ENCODE assay signal across 28 cellular contexts in genomic region chr17:13631541-13631940, GRCh38. TPM values are rescaled to one million over a fixed set of nuclear protein-coding genes. Genes with fewer than 3 reads are reported as not detected.
A peak's percentile ranks its signal among the peaks of the same experiment; 100 is the strongest.
DNase-seq lines count a peak whose midpoint lies in the region; ATAC-seq and TF ChIP-seq lines count a peak whose summit lies in the region.
"Had no signal": no experiment of that assay in that cellular context is flagged by ENCODE, and none has a peak within 500 bp of the region (broad histone marks: within the 10 kb centered on the region; RNA-seq: fewer than 3 reads in every experiment).

No MANE protein-coding gene starts in this region.

- CTCF ChIA-PET in MCF 10A (lab: Yijun Ruan, JAX): no interaction called here

- no peaks in the 10 kb centered on the region for H3K4me1 ChIP-seq in breast epithelium
- no peaks in the 10 kb centered on the region for H3K4me1 ChIP-seq in gastroesophageal sphincter
- H3K4me1 ChIP-seq: Caco-2 had no signal

- H3K27ac ChIP-seq in breast epithelium (no peak overlapping the region), gastroesophageal sphincter (no peak overlapping the region)
- H3K27ac ChIP-seq: 22Rv1, C4-2B, KMS-11, PC-9 had no signal

- H3K36me3 ChIP-seq in breast epithelium (no peaks in the 10 kb centered on the region), gastroesophageal sphincter (no peaks in the 10 kb centered on the region)

- H3K27me3 ChIP-seq in breast epithelium (no peaks in the 10 kb centered on the region), gastroesophageal sphincter (no peaks in the 10 kb centered on the region)

- H3K27ac Mint-ChIP-seq in MCF 10A (ENCODE audit: low read depth, unreplicated experiment): peak overlapping the region; percentile 46
- H3K27ac Mint-ChIP-seq: B cell; CD8-positive, alpha-beta T cell had no signal

- H3K27me3 Mint-ChIP-seq in MCF 10A (ENCODE audit: insufficient read depth, unreplicated experiment): no peaks in the 10 kb centered on the region

- no peak for TF ChIP-seq EP300 in gastroesophageal sphincter (IDR thresholded peaks at IDR 0.05)

- H3K36me3 Mint-ChIP-seq in MCF 10A (ENCODE audit: insufficient read depth, unreplicated experiment): no peaks in the 10 kb centered on the region
- H3K36me3 Mint-ChIP-seq: CD8-positive, alpha-beta T cell had no signal

- POLR2A ChIA-PET in MCF 10A (lab: Yijun Ruan, JAX): interaction anchor here (0.7 to 1.1 kb wide), 3 partner anchors 9 to 424 kb away, joined by 3 to 4 read pairs (median 3); no protein-coding TSS in a partner anchor

- intact Hi-C loops in MCF 10A (cut with micrococcal nuclease) (no loop called here), breast epithelium (cut with DNase I; ENCODE audit: low total_unique reads) (no loop called here)

- H3K4me1 Mint-ChIP-seq in MCF 10A (ENCODE audit: insufficient read depth, unreplicated experiment): peaks cover 11% of the 10 kb centered on the region
- H3K4me1 Mint-ChIP-seq: B cell had no signal

- TF ChIP-seq POLR2A in breast epithelium (IDR thresholded peaks at IDR 0.05) (no peak), gastroesophageal sphincter (IDR thresholded peaks at IDR 0.05) (no peak)

- H3K9me3 Mint-ChIP-seq in MCF 10A (ENCODE audit: unreplicated experiment): no peaks in the 10 kb centered on the region
- H3K9me3 Mint-ChIP-seq: CD8-positive, alpha-beta T cell had no signal

- H3K9me3 ChIP-seq in breast epithelium (no peaks in the 10 kb centered on the region), gastroesophageal sphincter (no peaks in the 10 kb centered on the region)
- H3K9me3 ChIP-seq: Caco-2 had no signal

- DNase-seq in MCF 10A (ENCODE audit: unreplicated experiment) (peak; percentile 44), breast epithelium (ENCODE audit: low spot score in 2 of 2) (no peak), astrocyte of the hippocampus (ENCODE audit: low read depth, low spot score) (peak; percentile 35), iris pigment epithelial cell (ENCODE audit: low read depth) (peak; percentile 23), NCI-H2171 treated with DMSO at 0.1 percent for 48 hours (lab: John Stamatoyannopoulos, UW) (no peak)
- DNase-seq: Caco-2; CD8-positive, alpha-beta T cell; DMS79; EL; GDM1; H7; NCI-H1105; NCI-H1436 treated with DMSO at 0.1 percent for 48 hours; NCI-H187 treated with DMSO at 0.1 percent for 48 hours; NCI-H446; NCI-H524 treated with DMSO at 0.1 percent for 48 hours; NCI-H82; NK-92 treated with Interleukin-12 subunit alpha and Interleukin-12 subunit beta, amount 100 ng/mL, for 24 hours; PC-9; RPMI8226; SHP77 had no signal

- TF ChIP-seq CTCF in MCF 10A (IDR thresholded peaks at IDR 0.05; ENCODE audit: unreplicated experiment): no peak
- TF ChIP-seq CTCF in breast epithelium (IDR thresholded peaks at IDR 0.05): no peak
- TF ChIP-seq CTCF in gastroesophageal sphincter (IDR thresholded peaks at IDR 0.05): no peak

- no peak for ATAC-seq in gastroesophageal sphincter
- ATAC-seq in HG03108 (IDR thresholded peaks at IDR 0.05; ENCODE audit: unreplicated experiment): no peak
- ATAC-seq in GM18909 (IDR thresholded peaks at IDR 0.05; ENCODE audit: poor library complexity, unreplicated experiment): no peak
- ATAC-seq: CD8-positive, alpha-beta T cell had no signal

- no peak overlapping the region for H3K4me3 Mint-ChIP-seq in MCF 10A (ENCODE audit: unreplicated experiment)
- H3K4me3 Mint-ChIP-seq: B cell; CD8-positive, alpha-beta T cell had no signal

- 61 to 85% methylated on average over 2 of the region's 2 CpGs for WGBS in gastroesophageal sphincter (ENCODE audit: low coverage in 1 of 2), 2 donors

- H3K4me3 ChIP-seq in breast epithelium: no peak overlapping the region
- H3K4me3 ChIP-seq in gastroesophageal sphincter: no peak overlapping the region
- H3K4me3 ChIP-seq: PC-9 had no signal

- BruUV-seq in MCF 10A (replicated peaks; lab: Mats Ljungman, UMichigan): no TSS peak

RNA-seq across cellular contexts. Expression of gene HS3ST3A1, which starts 29.8 kb away (rescaled TPM):
- 7.3 and 10.4 TPM in 2 replicates for total RNA-seq in MCF 10A (2022)
- total RNA-seq in breast epithelium: 1 to 10 TPM in 2 of 3 donors, under 1 TPM in 1; 0.66 to 1.4 (median 1.0) TPM
- total RNA-seq in gastroesophageal sphincter: 10 to 100 TPM in 2 of 4 donors, 1 to 10 TPM in 2; 5.9 to 10.9 (median 8.9) TPM
- total RNA-seq: Caco-2; CD8-positive, alpha-beta T cell; PC-9 had no signal

Comparison
In these comparisons a context has a peak if more than half of its experiments do, and no peak if none do; other contexts are left out.
1. DNase-seq: peak in MCF 10A (single experiment), astrocyte of the hippocampus (single experiment) and iris pigment epithelial cell (single experiment); none in breast epithelium (0 of 2) and NCI-H2171 treated with DMSO at 0.1 percent for 48 hours (single experiment).